17 cellular contexts compared by ENCODE assay signal in the genomic region with DNA sequence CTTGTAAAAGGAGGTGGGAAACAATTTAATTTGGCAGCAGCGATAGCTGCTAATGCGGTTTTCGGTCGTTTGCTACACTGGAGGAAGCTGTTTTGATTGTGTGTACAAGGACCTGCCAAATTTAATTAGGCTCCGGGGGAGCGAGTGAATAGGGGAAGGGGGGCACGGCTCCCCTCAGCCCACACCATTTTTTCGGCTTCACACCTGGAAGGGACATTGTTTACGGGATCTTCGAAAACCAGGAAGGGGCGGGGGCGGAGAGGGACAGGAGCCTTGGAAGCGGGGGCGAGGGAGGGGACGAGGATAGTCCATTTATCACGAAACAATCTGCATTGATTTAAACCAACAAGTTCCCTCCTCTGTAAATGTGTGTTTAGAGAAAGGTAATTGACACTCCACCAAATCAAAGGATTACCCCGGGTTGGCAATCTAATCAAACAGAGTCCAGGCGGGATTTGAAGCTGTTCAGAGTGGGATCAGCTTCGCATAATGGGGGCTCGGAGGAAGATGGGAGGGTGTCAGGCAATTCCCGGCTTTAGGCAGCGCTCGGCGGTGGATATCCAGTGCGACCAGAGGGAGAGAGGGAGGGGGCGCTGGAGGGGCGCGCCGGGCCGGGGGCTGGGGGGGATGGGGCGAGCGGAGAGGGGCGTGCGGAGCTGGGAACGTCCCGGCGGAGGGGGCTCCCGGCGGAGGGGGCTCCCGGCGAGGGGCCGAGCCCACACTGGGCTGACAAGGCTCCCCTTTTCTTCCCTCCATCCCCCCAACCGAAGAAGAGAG. TPM values are rescaled to one million over a fixed set of nuclear protein-coding genes. Genes with fewer than 3 reads are reported as not detected.
DNase-seq lines count a peak whose midpoint lies in the region; TF ChIP-seq lines count a peak whose summit lies in the region.
"Had no signal": no experiment of that assay in that cellular context is flagged by ENCODE, and none has a peak within 500 bp of the region (broad histone marks: within the 10 kb centered on the region; RNA-seq: fewer than 3 reads in every experiment).

No MANE protein-coding gene starts in this region.

- TF ChIP-seq CTCF in osteoblast (IDR thresholded peaks at IDR 0.05; ENCODE audit: extremely low read depth, low read depth, low read length) (no peak), smooth muscle cell (IDR thresholded peaks at IDR 0.05; ENCODE audit: borderline replicate concordance, insufficient read depth, poor library complexity, severe bottlenecking) (no peak)

- H3K27ac Mint-ChIP-seq in T-helper 2 cell treated with Interferon-gamma antibody and Interleukin-4, amounts not matched to agents 5 μg/mL and 100 μg/mL, for 36 hours: peak overlapping the region; percentile 29

- no peaks in the 10 kb centered on the region for H3K9me3 Mint-ChIP-seq in T-helper 2 cell treated with Interferon-gamma antibody and Interleukin-4, amounts not matched to agents 5 μg/mL and 100 μg/mL, for 36 hours
- H3K9me3 Mint-ChIP-seq: T-cell had no signal

- no peak overlapping the region for H3K4me3 Mint-ChIP-seq in T-helper 2 cell treated with Interferon-gamma antibody and Interleukin-4, amounts not matched to agents 5 μg/mL and 100 μg/mL, for 36 hours

- H3K27ac ChIP-seq in HUES6 (ENCODE audit: low read depth, low read length) (no peak overlapping the region), osteoblast (ENCODE audit: low read depth, low read length) (no peak overlapping the region), smooth muscle cell (ENCODE audit: low read depth) (no peak overlapping the region)
- H3K27ac ChIP-seq: C4-2B had no signal

- H4K20me1 ChIP-seq in osteoblast (ENCODE audit: insufficient read depth, low read length) (no peaks in the 10 kb centered on the region), smooth muscle cell (ENCODE audit: low read depth) (no peaks in the 10 kb centered on the region)

- H3K27me3 ChIP-seq in HUES6 (ENCODE audit: control insufficient read depth, insufficient read depth, low read length): peaks cover 100% of the 10 kb centered on the region
- peaks cover 97% of the 10 kb centered on the region for H3K27me3 ChIP-seq in osteoblast (ENCODE audit: insufficient read depth, low read length)
- H3K27me3 ChIP-seq in smooth muscle cell (ENCODE audit: low read depth): peaks cover 100% of the 10 kb centered on the region

- H3K9ac ChIP-seq in HUES6 (ENCODE audit: low read length): no peak overlapping the region
- H3K9ac ChIP-seq in smooth muscle cell (ENCODE audit: low read depth): no peak overlapping the region

- H3K4me1 Mint-ChIP-seq in T-helper 2 cell treated with Interferon-gamma antibody and Interleukin-4, amounts not matched to agents 5 μg/mL and 100 μg/mL, for 36 hours (ENCODE audit: low read depth): peaks cover 3% of the 10 kb centered on the region

- DNase-seq in T-helper 2 cell treated with Interferon-gamma antibody and Interleukin-4, amounts not matched to agents 5 μg/mL and 100 μg/mL, for 36 hours (ENCODE audit: low spot score): no peak
- DNase-seq in T-helper 2 cell (no peak), ecto neural progenitor cell (ENCODE audit: low spot score) (peak; percentile 71), osteoblast (ENCODE audit: insufficient read length, low spot score, missing footprints) (peak; percentile 82), anterior cingulate cortex (lab: John Stamatoyannopoulos, UW) (no peak), smooth muscle cell (lab: John Stamatoyannopoulos, UW; ENCODE audit: unreplicated experiment) (no peak), T-helper 9 cell (no peak)
- DNase-seq: activated effector memory CD4-positive, alpha-beta T cell treated with anti-CD3 and anti-CD28 coated beads, Interleukin-2, amount 50 U/mL, for 16 hours; DMS79; hypothalamus; left colon; midbrain; T-cell had no signal

- peaks cover 91% of the 10 kb centered on the region for H3K27me3 Mint-ChIP-seq in T-helper 2 cell treated with Interferon-gamma antibody and Interleukin-4, amounts not matched to agents 5 μg/mL and 100 μg/mL, for 36 hours (ENCODE audit: low read depth)

- H3K36me3 Mint-ChIP-seq in T-helper 2 cell treated with Interferon-gamma antibody and Interleukin-4, amounts not matched to agents 5 μg/mL and 100 μg/mL, for 36 hours (ENCODE audit: low read depth): peaks cover 1% of the 10 kb centered on the region
- H3K36me3 Mint-ChIP-seq: T-cell had no signal

- no peaks in the 10 kb centered on the region for H3F3A ChIP-seq in smooth muscle cell (ENCODE audit: low read depth)

- H3K4me3 ChIP-seq in HUES6 (ENCODE audit: low read depth, low read length): peak overlapping the region; percentile 46
- H3K4me3 ChIP-seq in osteoblast (ENCODE audit: insufficient read depth, low read length): no peak overlapping the region
- H3K4me3 ChIP-seq in smooth muscle cell: no peak overlapping the region

- H3K79me2 ChIP-seq in osteoblast (ENCODE audit: insufficient read depth, low read length): no peaks in the 10 kb centered on the region
- no peaks in the 10 kb centered on the region for H3K79me2 ChIP-seq in smooth muscle cell (ENCODE audit: low read depth)

- no peak overlapping the region for H2AFZ ChIP-seq in osteoblast (ENCODE audit: low read length)
- no peak overlapping the region for H2AFZ ChIP-seq in smooth muscle cell (ENCODE audit: low read depth)

- peaks cover 68% of the 10 kb centered on the region for H3K4me1 ChIP-seq in HUES6 (ENCODE audit: control insufficient read depth, insufficient read depth, low read length)
- no peaks in the 10 kb centered on the region for H3K4me1 ChIP-seq in osteoblast (ENCODE audit: insufficient read depth, low read length)
- H3K4me1 ChIP-seq in smooth muscle cell (ENCODE audit: low read depth): peaks cover 71% of the 10 kb centered on the region

- H3K4me2 ChIP-seq in osteoblast (ENCODE audit: insufficient read depth, low read length) (no peak overlapping the region), smooth muscle cell (no peak overlapping the region)

- H3K36me3 ChIP-seq in HUES6 (ENCODE audit: control insufficient read depth, insufficient read depth, low read length) (no peaks in the 10 kb centered on the region), osteoblast (ENCODE audit: insufficient read depth, low read length) (no peaks in the 10 kb centered on the region), smooth muscle cell (ENCODE audit: low read depth) (no peaks in the 10 kb centered on the region)

- WGBS in smooth muscle cell (ENCODE audit: low lambda C conversion rate): 2% methylated on average over 38 of the region's 43 CpGs

- H3K9me3 ChIP-seq in HUES6 (ENCODE audit: control insufficient read depth, insufficient read depth, low read depth, low read length): no peaks in the 10 kb centered on the region
- H3K9me3 ChIP-seq in osteoblast (ENCODE audit: low read depth, low read length): no peaks in the 10 kb centered on the region
- no peaks in the 10 kb centered on the region for H3K9me3 ChIP-seq in smooth muscle cell (replicated peaks; ENCODE audit: low read depth)

RNA-seq across cellular contexts. Expression of a gene that starts 9.8 kb away (rescaled TPM):
- total RNA-seq in osteoblast (not detected in 2 replicates), smooth muscle cell (not detected in 2 replicates)
- polyA plus RNA-seq in smooth muscle cell: not detected in 2 replicates
- total RNA-seq: activated CD8-positive, alpha-beta memory T cell treated with anti-CD3 and anti-CD28 coated beads for 36 hours; left colon; osteocyte; T-cell had no signal

Comparison
In these comparisons a context has a peak if more than half of its experiments do, and no peak if none do; other contexts are left out.
1. DNase-seq: peak in ecto neural progenitor cell (single experiment) and osteoblast (single experiment); none in T-helper 2 cell treated with Interferon-gamma antibody and Interleukin-4, amounts not matched to agents 5 μg/mL and 100 μg/mL, for 36 hours (single experiment), T-helper 2 cell (0 of 5), anterior cingulate cortex (0 of 58), smooth muscle cell (single experiment) and T-helper 9 cell (single experiment).